Comparison of ENCODE assay signal across 20 cellular contexts in genomic region chr7:88866265-88866863, GRCh38.
"Had no signal": no experiment of that assay in that cellular context is flagged by ENCODE, and none has a peak within 500 bp of the region (broad histone marks: within the 10 kb centered on the region; RNA-seq: fewer than 3 reads in every experiment).

No MANE protein-coding gene starts in this region.

- H3K27me3 ChIP-seq: brain microvascular endothelial cell, esophagus squamous epithelium, ovary, sigmoid colon, stomach, testis, upper lobe of left lung had no signal

- DNase-seq: activated CD4-positive, alpha-beta T cell treated with anti-CD3 and anti-CD28 coated beads for 1 hour; activated CD4-positive, alpha-beta T cell treated with anti-CD3 and anti-CD28 coated beads, Interleukin-2, amount 50 U/mL, for 4 hours; activated naive CD4-positive, alpha-beta T cell; activated T-cell treated with anti-CD3 and anti-CD28 coated beads for 4 hours; anterior cingulate cortex; brain microvascular endothelial cell; cortex of kidney; effector CD4-positive, alpha-beta T cell; esophagus squamous epithelium; hippocampal formation; left ventricle myocardium superior; mucosa of descending colon; naive thymus-derived CD4-positive, alpha-beta T cell; ovary; sigmoid colon; stimulated activated CD4-positive, alpha-beta T cell treated with anti-CD3 and anti-CD28 coated beads, Interleukin-1b, Interleukin-23, amount 100 ng/mL, for 48 hours; stomach; testis; upper lobe of left lung had no signal

- H3K9me3 ChIP-seq: esophagus squamous epithelium, ovary, testis had no signal

- H3K4me3 ChIP-seq: esophagus squamous epithelium, mucosa of descending colon, ovary, sigmoid colon, stomach, testis, upper lobe of left lung had no signal

- H3K36me3 ChIP-seq: brain microvascular endothelial cell, esophagus squamous epithelium, ovary, sigmoid colon, stomach, upper lobe of left lung had no signal

- H3K4me1 ChIP-seq: esophagus squamous epithelium, sigmoid colon, stomach, testis, upper lobe of left lung had no signal

- H3K27ac ChIP-seq: brain microvascular endothelial cell, esophagus squamous epithelium, ovary, sigmoid colon, stomach, testis, upper lobe of left lung, VCaP had no signal

- ATAC-seq: left ventricle myocardium superior; mucosa of descending colon; naive thymus-derived CD4-positive, alpha-beta T cell had no signal
